8 cellular contexts compared by ENCODE assay signal in genomic region chr1:179881642-179882252, GRCh38. TPM values are rescaled to one million over a fixed set of nuclear protein-coding genes. Genes with fewer than 3 reads are reported as not detected.
DNase-seq lines count a peak whose midpoint lies in the region; ATAC-seq, FAIRE-seq and TF ChIP-seq lines count a peak whose summit lies in the region.

No MANE protein-coding gene starts in this region.

- under 1% methylated on average over 22 of the region's 22 CpGs for WGBS in urinary bladder

- H3K4me3 ChIP-seq in DOHH2 (ENCODE audit: low read length) (peak overlapping the region; percentile 96), endothelial cell of umbilical vein (replicated peaks in 1 of 3; ENCODE audit: insufficient read depth in 1 of 3, low read depth in 1 of 3, low read length in 3 of 3) (peak overlapping the region; percentile 14 to 80 (median 71)), mononuclear cell (ENCODE audit: low read length) (peak overlapping the region; percentile 98), urinary bladder (ENCODE audit: low read depth, low read length) (peak overlapping the region; percentile 74)

- H3K4me1 ChIP-seq in DOHH2 (ENCODE audit: control insufficient read depth, low read length) (peaks cover 53% of the 10 kb centered on the region), endothelial cell of umbilical vein (ENCODE audit: control insufficient read depth, extremely low read depth, insufficient read depth, low read length) (peaks cover 17% of the 10 kb centered on the region), mononuclear cell (ENCODE audit: insufficient read depth, low read length) (peaks cover 38% of the 10 kb centered on the region), urinary bladder (ENCODE audit: insufficient read depth) (peaks cover 1% of the 10 kb centered on the region)

- H3K9me3 ChIP-seq in DOHH2 (ENCODE audit: control insufficient read depth, insufficient read depth, low read length) (no peaks in the 10 kb centered on the region), endothelial cell of umbilical vein (replicated peaks; ENCODE audit: control insufficient read depth, insufficient read depth, low read length) (no peaks in the 10 kb centered on the region), mononuclear cell (ENCODE audit: low read depth, low read length) (no peaks in the 10 kb centered on the region)

- TF ChIP-seq POLR2A in endothelial cell of umbilical vein (IDR thresholded peaks at IDR 0.05; ENCODE audit: low read depth, low read length): peak; percentile 78

- H3K27me3 ChIP-seq in DOHH2 (ENCODE audit: control insufficient read depth, low read length): no peaks in the 10 kb centered on the region
- H3K27me3 ChIP-seq in endothelial cell of umbilical vein (ENCODE audit: control insufficient read depth in 2 of 2, insufficient read depth in 2 of 2, low read length in 2 of 2): no peaks in the 10 kb centered on the region
- no peaks in the 10 kb centered on the region for H3K27me3 ChIP-seq in mononuclear cell (ENCODE audit: insufficient read depth, low read length)

- dilution Hi-C loops in endothelial cell of umbilical vein (cut with MboI; ENCODE audit: extremely low pct_ligation_motif_present, low sequenced_read_pairs): no loop called here

- no peak for TF ChIP-seq CTCF in DOHH2 (IDR thresholded peaks at IDR 0.05; ENCODE audit: low read depth, low read length, poor library complexity, severe bottlenecking)
- no peak for TF ChIP-seq CTCF in endothelial cell of umbilical vein (IDR thresholded peaks at IDR 0.05; ENCODE audit: extremely low read depth in 1 of 2, insufficient read depth in 1 of 2, low read depth in 1 of 2, low read length in 2 of 2)
- TF ChIP-seq CTCF in GM13976 (IDR thresholded peaks at IDR 0.05; ENCODE audit: borderline replicate concordance, control extremely low read depth, extremely low read depth, insufficient read depth, missing control alignments): no peak

- DNase-seq in SK-MEL-5 (ENCODE audit: low read depth, low spot score): peak; percentile 92
- DNase-seq in endothelial cell of umbilical vein (ENCODE audit: low read depth, low spot score): peak; percentile 97
- no peak for DNase-seq in GM13976 (ENCODE audit: low spot score)

- intact Hi-C loops in endothelial cell of umbilical vein (cut with micrococcal nuclease): loop anchor here (1.0 to 5.0 kb wide), 5 partner anchors 73 to 621 kb away; partner anchors contain the start of genes ACBD6 and CEP350

- H3K9me2 ChIP-seq in DOHH2 (replicated peaks; ENCODE audit: control insufficient read depth, low read length): no peaks in the 10 kb centered on the region

- TSS peak; percentile 13 for BruUV-seq in endothelial cell of umbilical vein (replicated peaks; lab: Mats Ljungman, UMichigan)

- peak overlapping the region; percentile 72 for H3K4me2 ChIP-seq in DOHH2 (ENCODE audit: low read length)
- peak overlapping the region; percentile 89 for H3K4me2 ChIP-seq in endothelial cell of umbilical vein (ENCODE audit: insufficient read depth, low read length)

- no peak for FAIRE-seq in endothelial cell of umbilical vein (lab: Jason Lieb, UNC)

- CTCF ChIA-PET in endothelial cell of umbilical vein (lab: Charles Lee): interaction anchor here (1.2 to 2.3 kb wide), 5 partner anchors 14 to 299 kb away, joined by 3 to 13 read pairs (median 6); no protein-coding TSS in a partner anchor

- H3K27ac ChIP-seq in DOHH2 (ENCODE audit: low read depth, low read length): peak overlapping the region; percentile 96
- H3K27ac ChIP-seq in endothelial cell of umbilical vein (ENCODE audit: insufficient read depth, low read depth, low read length): peak overlapping the region; percentile 91
- H3K27ac ChIP-seq in urinary bladder (ENCODE audit: low read depth): peak overlapping the region; percentile 100

- H3K36me3 ChIP-seq in DOHH2 (ENCODE audit: control insufficient read depth, low read length) (peaks cover 28% of the 10 kb centered on the region), endothelial cell of umbilical vein (ENCODE audit: control insufficient read depth in 2 of 2, extremely low read depth in 1 of 2, insufficient read depth in 2 of 2, low read length in 2 of 2) (peaks cover 0 to 7% of the 10 kb centered on the region in 2 experiments), urinary bladder (ENCODE audit: insufficient read depth) (no peaks in the 10 kb centered on the region)

- in situ Hi-C loops in SK-MEL-5 (cut with HindIII; ENCODE audit: low pct_unique_long_range_greater_than_20kb, low sequenced_read_pairs): no loop called here
- in situ Hi-C loops in GM13976 (cut with MboI; ENCODE audit: low sequenced_read_pairs, unreplicated experiment): loop anchor here (25.0 kb wide), 1 partner anchor 606 kb away; no protein-coding TSS in a partner anchor

- H3F3A ChIP-seq in DOHH2 (ENCODE audit: control insufficient read depth, insufficient read depth): peaks cover 20% of the 10 kb centered on the region

- peak overlapping the region; percentile 27 for H2AFZ ChIP-seq in endothelial cell of umbilical vein (ENCODE audit: low read depth, low read length)

- H3K9me1 ChIP-seq in endothelial cell of umbilical vein (replicated peaks; ENCODE audit: control insufficient read depth, extremely low read depth, insufficient read depth, low read length): no peaks in the 10 kb centered on the region

- POLR2A ChIA-PET in endothelial cell of umbilical vein (lab: Charles Lee): interaction anchor here (0.7 to 1.8 kb wide), 5 partner anchors 11 to 321 kb away, joined by 3 to 4 read pairs (median 3); no protein-coding TSS in a partner anchor

- H3K79me2 ChIP-seq in DOHH2 (ENCODE audit: control insufficient read depth, low read length): peaks cover 40% of the 10 kb centered on the region
- peaks cover 24% of the 10 kb centered on the region for H3K79me2 ChIP-seq in endothelial cell of umbilical vein (ENCODE audit: control insufficient read depth, insufficient read depth, low read length)

- H3K9ac ChIP-seq in endothelial cell of umbilical vein (replicated peaks; ENCODE audit: extremely low read depth, insufficient read depth, low read length): peak overlapping the region; percentile 97

- peak; percentile 2 for ATAC-seq in HG02840 (IDR thresholded peaks at IDR 0.05; ENCODE audit: low FRiP score, unreplicated experiment)
- no peak for ATAC-seq in esophagus mucosa

- H4K20me1 ChIP-seq in DOHH2 (ENCODE audit: control insufficient read depth, insufficient read depth, low read depth, low read length) (no peaks in the 10 kb centered on the region), endothelial cell of umbilical vein (replicated peaks; ENCODE audit: control insufficient read depth, extremely low read depth, insufficient read depth, low read length) (no peaks in the 10 kb centered on the region)

TF ChIP-seq in endothelial cell of umbilical vein, 7 proteins besides CTCF, POLR2A, EP300 and RAD21:
- no peak for TF ChIP-seq FOS (IDR thresholded peaks at IDR 0.05; ENCODE audit: borderline replicate concordance, insufficient read depth, low read length)
- TF ChIP-seq EZH2 (IDR thresholded peaks at IDR 0.05; ENCODE audit: borderline replicate concordance, low read depth, low read length, severe bottlenecking): no peak
- no peak for TF ChIP-seq JUN (IDR thresholded peaks at IDR 0.05; ENCODE audit: borderline replicate concordance, insufficient read depth, insufficient read length, low read depth)
- TF ChIP-seq POLR2AphosphoS5 (IDR thresholded peaks at IDR 0.05; ENCODE audit: insufficient read depth, low read depth, low read length): no peak
- no peak for TF ChIP-seq MYC (IDR thresholded peaks at IDR 0.05; ENCODE audit: low read depth, low read length)
- no peak for TF ChIP-seq GATA2 (IDR thresholded peaks at IDR 0.05; ENCODE audit: insufficient read depth, insufficient read length, low read depth, low read length)
- TF ChIP-seq MAX (IDR thresholded peaks at IDR 0.05; ENCODE audit: insufficient read depth, insufficient read length): no peak

RNA-seq across cellular contexts. Expression of gene TOR1AIP1, which starts 0.3 kb away (rescaled TPM):
- total RNA-seq in SK-MEL-5 (2014; rRNA removed; shearing (Covaris generic)): 63.1 and 69.7 TPM in 2 replicates
- 61.5 and 85.6 TPM in 2 replicates for polyA plus RNA-seq in SK-MEL-5 (2015; cell fraction: cytosol; rRNA removed)
- 20.2 and 23.3 TPM in 2 replicates for polyA plus RNA-seq in SK-MEL-5 (2015; cell fraction: nucleus; rRNA removed)
- total RNA-seq in endothelial cell of umbilical vein (28.8 and 30.2 TPM in 2 replicates), mononuclear cell (106 TPM), urinary bladder (104 TPM), esophagus mucosa (27.1 TPM)
- polyA plus RNA-seq in endothelial cell of umbilical vein (10.9 and 12.0 TPM in 2 replicates), urinary bladder (85.9 TPM)
- polyA plus RNA-seq in endothelial cell of umbilical vein (2011; cell fraction: cytosol; rRNA removed): 17.4 and 18.1 TPM in 2 replicates
- polyA plus RNA-seq in endothelial cell of umbilical vein (2011; cell fraction: nucleus; rRNA removed): 10.5 and 11.4 TPM in 2 replicates
- 21.5 and 33.9 TPM in 2 replicates for polyA plus RNA-seq in endothelial cell of umbilical vein (2012)
- polyA minus RNA-seq in endothelial cell of umbilical vein: 19.0 and 24.1 TPM in 2 replicates
- 18.3 TPM for polyA minus RNA-seq in endothelial cell of umbilical vein (2011; cell fraction: cytosol; rRNA and poly(A)+ RNA removed)
- 15.7 and 16.1 TPM in 2 replicates for polyA minus RNA-seq in endothelial cell of umbilical vein (2011; cell fraction: nucleus; rRNA and poly(A)+ RNA removed)

RNA-seq across cellular contexts. Expression of gene TOR1AIP2, which starts 4.1 kb away (rescaled TPM):
- total RNA-seq in SK-MEL-5 (2014; rRNA removed; shearing (Covaris generic)): 80.5 and 81.4 TPM in 2 replicates
- polyA plus RNA-seq in SK-MEL-5 (2015; cell fraction: cytosol; rRNA removed): 40.4 and 72.7 TPM in 2 replicates
- 49.1 and 66.4 TPM in 2 replicates for polyA plus RNA-seq in SK-MEL-5 (2015; cell fraction: nucleus; rRNA removed)
- total RNA-seq in endothelial cell of umbilical vein (101 and 102 TPM in 2 replicates), mononuclear cell (69.7 TPM), urinary bladder (90.1 TPM), esophagus mucosa (42.7 TPM)
- polyA plus RNA-seq in endothelial cell of umbilical vein (15.5 and 18.6 TPM in 2 replicates), urinary bladder (9.6 TPM)
- 19.3 and 19.8 TPM in 2 replicates for polyA plus RNA-seq in endothelial cell of umbilical vein (2011; cell fraction: cytosol; rRNA removed)
- polyA plus RNA-seq in endothelial cell of umbilical vein (2011; cell fraction: nucleus; rRNA removed): 20.4 and 23.4 TPM in 2 replicates
- polyA plus RNA-seq in endothelial cell of umbilical vein (2012): 15.9 and 27.6 TPM in 2 replicates
- polyA minus RNA-seq in endothelial cell of umbilical vein: 101 and 105 TPM in 2 replicates
- 61.0 TPM for polyA minus RNA-seq in endothelial cell of umbilical vein (2011; cell fraction: cytosol; rRNA and poly(A)+ RNA removed)
- 46.0 and 64.8 TPM in 2 replicates for polyA minus RNA-seq in endothelial cell of umbilical vein (2011; cell fraction: nucleus; rRNA and poly(A)+ RNA removed)
